In the genomic region with DNA sequence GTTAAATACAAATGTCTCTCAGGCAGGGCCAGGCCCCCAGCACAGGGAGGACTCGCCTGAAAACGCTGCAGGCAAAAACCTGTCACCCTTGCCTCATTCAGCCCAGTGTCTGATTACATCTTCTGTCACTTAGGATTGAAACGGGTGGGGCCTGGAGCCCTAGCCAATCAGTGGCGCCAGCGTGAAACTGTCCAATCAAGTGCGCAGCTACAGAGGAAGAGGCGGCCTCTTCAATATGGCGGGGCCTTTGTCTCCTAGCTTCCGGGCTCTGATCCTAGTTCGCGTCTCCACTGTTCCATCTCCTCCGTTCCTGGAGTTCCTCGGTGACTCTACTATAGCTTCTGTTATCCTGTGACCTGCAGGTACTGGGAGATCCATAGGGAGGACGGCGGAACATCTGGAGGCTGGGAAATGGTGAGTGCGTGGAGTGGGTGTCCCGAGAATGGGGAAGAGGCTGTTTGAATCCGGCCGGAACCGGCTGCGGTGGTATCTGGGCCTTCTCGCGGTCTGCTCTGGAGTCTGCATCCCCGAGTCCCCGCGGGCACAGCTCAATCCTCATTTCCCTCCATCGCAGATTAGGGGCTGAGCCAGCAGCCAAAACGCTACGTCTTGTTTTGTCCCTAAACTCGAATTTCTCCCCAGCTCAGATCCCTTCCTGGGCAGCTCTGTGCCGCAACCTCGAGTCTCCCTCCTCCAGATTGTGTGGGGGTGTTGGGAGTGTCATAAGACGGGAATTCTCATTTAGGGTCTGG, we compare ENCODE assay signal across 8 cellular contexts. TPM values are rescaled to one million over a fixed set of nuclear protein-coding genes. Genes with fewer than 3 reads are reported as not detected.
DNase-seq lines count a peak whose midpoint lies in the region; ATAC-seq and TF ChIP-seq lines count a peak whose summit lies in the region.

TSS of gene ZNF736 (plus strand) at position 222 of the 752 bp plus-strand sequence. CDS start at position 412, 190 bp downstream.

- peaks cover 23 to 30% (median 26%) of the 10 kb centered on the region in 3 donors for H3K4me1 Mint-ChIP-seq in IgD-negative memory B cell
- H3K4me1 Mint-ChIP-seq in activated T-cell treated with anti-CD3 and anti-CD28 coated beads, Interleukin-2, amount 50 U/mL, for 4 hours (ENCODE audit: low read depth), result peaks cover 33% of the 10 kb centered on the region

- peaks cover 7% of the 10 kb centered on the region for H3K4me1 ChIP-seq in PC-9 (replicated peaks; ENCODE audit: insufficient read depth)
- peaks cover 17 to 27% (median 24%) of the 10 kb centered on the region in 4 donors for H3K4me1 ChIP-seq in esophagus muscularis mucosa
- H3K4me1 ChIP-seq in neuronal stem cell (ENCODE audit: control insufficient read depth in 2 of 2, insufficient read depth in 1 of 2, low read depth in 1 of 2, low read length in 2 of 2), result no peaks in the 10 kb centered on the region

- no peaks in the 10 kb centered on the region; the same call in 1 of the 2 replicates for H3F3A ChIP-seq in PC-9 (ENCODE audit: insufficient read depth, low read depth)

- H2AFZ ChIP-seq in PC-9 (peak within 1 kb of the TSS; percentile 94), neuronal stem cell (ENCODE audit: low read length) (peak within 1 kb of the TSS; percentile 75)

- no peak within 1 kb of the TSS for H3K18ac ChIP-seq in neuronal stem cell (ENCODE audit: low read length)

- peak within 1 kb of the TSS; percentile 98 to 99 (median 98) for H3K4me3 Mint-ChIP-seq in IgD-negative memory B cell
- peak within 1 kb of the TSS; percentile 98 for H3K4me3 Mint-ChIP-seq in activated T-cell treated with anti-CD3 and anti-CD28 coated beads, Interleukin-2, amount 50 U/mL, for 4 hours

- TF ChIP-seq CTCF in PC-9 (conservative IDR thresholded peaks at IDR 0.05) (no peak), esophagus muscularis mucosa (IDR thresholded peaks at IDR 0.05) (no peak), subcutaneous adipose tissue (IDR thresholded peaks at IDR 0.05; ENCODE audit: low read depth) (no peak)

- H3K27me3 Mint-ChIP-seq in IgD-negative memory B cell, result no peaks in the 10 kb centered on the region
- H3K27me3 Mint-ChIP-seq in activated T-cell treated with anti-CD3 and anti-CD28 coated beads, Interleukin-2, amount 50 U/mL, for 4 hours (ENCODE audit: low read depth), result no peaks in the 10 kb centered on the region

- POLR2A ChIA-PET in PC-9 (lab: Charles Lee; ENCODE audit: unreplicated experiment), result interaction anchor here (0.5 kb wide), 1 partner anchor 379 kb away, joined by 9 read pairs; no protein-coding TSS in a partner anchor

- H3K27ac Mint-ChIP-seq in IgD-negative memory B cell, result peak within 1 kb of the TSS; percentile 85 to 100 (median 99)

- TF ChIP-seq POLR2A in esophagus muscularis mucosa (IDR thresholded peaks at IDR 0.05; ENCODE audit: low read depth), result no peak

- H2BK120ac ChIP-seq in neuronal stem cell (ENCODE audit: low read depth, low read length), result no peak within 1 kb of the TSS

- H4K8ac ChIP-seq in neuronal stem cell (ENCODE audit: low read depth, low read length), result peak within 1 kb of the TSS; percentile 43

- no peak for TF ChIP-seq EP300 in esophagus muscularis mucosa (IDR thresholded peaks at IDR 0.05)

- H3K14ac ChIP-seq in neuronal stem cell (ENCODE audit: low read length), result no peak within 1 kb of the TSS

- no peak within 1 kb of the TSS for H2BK5ac ChIP-seq in neuronal stem cell (ENCODE audit: low read length)

- no peaks in the 10 kb centered on the region for H3K9me3 Mint-ChIP-seq in IgD-negative memory B cell
- H3K9me3 Mint-ChIP-seq in activated T-cell treated with anti-CD3 and anti-CD28 coated beads, Interleukin-2, amount 50 U/mL, for 4 hours, result peaks cover 3% of the 10 kb centered on the region

- no peak within 1 kb of the TSS for H4K91ac ChIP-seq in neuronal stem cell (ENCODE audit: low read depth, low read length, poor library complexity)

- H3K9ac ChIP-seq in neuronal stem cell (ENCODE audit: low read depth, low read length, poor library complexity), result no peak within 1 kb of the TSS

- no peak within 1 kb of the TSS for H2BK12ac ChIP-seq in neuronal stem cell (ENCODE audit: low read length)

- CTCF ChIA-PET in PC-9 (lab: Charles Lee), result no interaction called here

- no peaks in the 10 kb centered on the region for H3K36me3 Mint-ChIP-seq in IgD-negative memory B cell
- H3K36me3 Mint-ChIP-seq in activated T-cell treated with anti-CD3 and anti-CD28 coated beads, Interleukin-2, amount 50 U/mL, for 4 hours (ENCODE audit: insufficient read depth), result peaks cover 12% of the 10 kb centered on the region

- H3K36me3 ChIP-seq in PC-9 (ENCODE audit: low read depth), result no peaks in the 10 kb centered on the region; the same call in 1 of the 2 replicates
- H3K36me3 ChIP-seq in esophagus muscularis mucosa, result no peaks in the 10 kb centered on the region
- H3K36me3 ChIP-seq in neuronal stem cell (replicated peaks in 1 of 2; ENCODE audit: control insufficient read depth in 2 of 2, insufficient read depth in 2 of 2, low read length in 2 of 2), result no peaks in the 10 kb centered on the region

- peak; percentile 90 for DNase-seq in DMS114 treated with DMSO at 0.1 percent for 48 hours (lab: John Stamatoyannopoulos, UW; ENCODE audit: unreplicated experiment)
- DNase-seq in PC-9, result peak; percentile 88 to 94
- DNase-seq in activated T-cell treated with anti-CD3 and anti-CD28 coated beads, Interleukin-2, amount 50 U/mL, for 4 hours, result peak; percentile 81
- peak; percentile 98 for DNase-seq in esophagus muscularis mucosa (ENCODE audit: extremely low spot score)
- DNase-seq in neuronal stem cell (ENCODE audit: low spot score), result peak; percentile 3

- H2AK5ac ChIP-seq in neuronal stem cell (ENCODE audit: low read depth, low read length), result no peak within 1 kb of the TSS

- peak within 1 kb of the TSS; percentile 76 for H3K4me3 ChIP-seq in PC-9
- peak within 1 kb of the TSS; percentile 68 to 83 (median 78) for H3K4me3 ChIP-seq in esophagus muscularis mucosa
- peak within 1 kb of the TSS; percentile 38 to 76 for H3K4me3 ChIP-seq in neuronal stem cell (ENCODE audit: low read length in 2 of 2)

- peak within 1 kb of the TSS; percentile 54 for H3K27ac ChIP-seq in PC-9
- H3K27ac ChIP-seq in esophagus muscularis mucosa (replicated peaks in 1 of 4), result peak within 1 kb of the TSS; percentile 67 to 75 (median 72)
- no peak within 1 kb of the TSS for H3K27ac ChIP-seq in neuronal stem cell (replicated peaks; ENCODE audit: low read length)

- H3K4ac ChIP-seq in neuronal stem cell (ENCODE audit: low read length), result no peak within 1 kb of the TSS

- no peaks in the 10 kb centered on the region; the same call in 1 of the 2 replicates for H3K9me3 ChIP-seq in PC-9 (ENCODE audit: insufficient read depth, low read depth)
- H3K9me3 ChIP-seq in esophagus muscularis mucosa, result no peaks in the 10 kb centered on the region
- H3K9me3 ChIP-seq in neuronal stem cell (replicated peaks in 1 of 2; ENCODE audit: control insufficient read depth in 2 of 2, insufficient read depth in 1 of 2, low read depth in 1 of 2, low read length in 2 of 2), result peaks cover 0 to 25% of the 10 kb centered on the region in 2 donors

- no peaks in the 10 kb centered on the region for H3K9me2 ChIP-seq in PC-9 (ENCODE audit: insufficient read depth)

- ATAC-seq in GM21515 (IDR thresholded peaks at IDR 0.05; ENCODE audit: unreplicated experiment), result peak; percentile 100
- peak; percentile 100 for ATAC-seq in activated T-cell treated with anti-CD3 and anti-CD28 coated beads, Interleukin-2, amount 50 U/mL, for 4 hours

- H3K23ac ChIP-seq in neuronal stem cell (ENCODE audit: low read depth, low read length, poor library complexity), result peak within 1 kb of the TSS; percentile 25

- intact Hi-C loops in PC-9 (cut with micrococcal nuclease; ENCODE audit: unreplicated experiment), result no loop called here
- intact Hi-C loops in esophagus muscularis mucosa (cut with DNase I), result loop anchor here (10.0 kb wide), 1 partner anchor 251 kb away; the partner anchor contains the start of gene ZNF680

- peaks cover 25% of the 10 kb centered on the region for H3K79me2 ChIP-seq in PC-9 (ENCODE audit: low read depth)

- H2BK15ac ChIP-seq in neuronal stem cell (ENCODE audit: low read length), result no peak within 1 kb of the TSS

- H4K20me1 ChIP-seq in PC-9 (ENCODE audit: insufficient read depth), result no peaks in the 10 kb centered on the region

- H3K4me2 ChIP-seq in PC-9 (peak within 1 kb of the TSS; percentile 78), neuronal stem cell (ENCODE audit: insufficient read depth, low read length, poor library complexity, severe bottlenecking) (no peak within 1 kb of the TSS)

- H3K27me3 ChIP-seq in PC-9 (ENCODE audit: insufficient read depth, low read depth) (no peaks in the 10 kb centered on the region), esophagus muscularis mucosa (no peaks in the 10 kb centered on the region), neuronal stem cell (ENCODE audit: control insufficient read depth in 3 of 3, insufficient read depth in 3 of 3, low read depth in 1 of 3, low read length in 3 of 3) (no peaks in the 10 kb centered on the region)

- no peaks in the 10 kb centered on the region for H3K79me1 ChIP-seq in neuronal stem cell (ENCODE audit: low read depth, low read length)

- under 1% methylated on average over 33 of the region's 33 CpGs for WGBS in esophagus muscularis mucosa
- no CpG with 5 or more reads among the region's 33 CpGs for WGBS in neuronal stem cell (ENCODE audit: extremely low coverage in 2 of 2, insufficient read length in 2 of 2, insufficient replicate concordance in 1 of 2), 2 donors

- TSS peak; percentile 61 for BruUV-seq in PC-9 (replicated peaks; lab: Mats Ljungman, UMichigan)

RNA-seq across cellular contexts. Expression of gene ZNF736, which starts in this region (rescaled TPM):
- 4.6 TPM for polyA plus RNA-seq in IgD-negative memory B cell
- total RNA-seq in PC-9 (2021) (20.1 and 20.8 TPM in 2 replicates), esophagus muscularis mucosa (1 to 10 TPM; 4.1 to 10.0 (median 4.7) TPM), subcutaneous adipose tissue (10 to 100 TPM in 3 of 4 donors, 1 to 10 TPM in 1; 7.3 to 21.1 (median 14.5) TPM)
- total RNA-seq in activated T-cell treated with anti-CD3 and anti-CD28 coated beads, Interleukin-2, amount 50 U/mL, for 4 hours, result 10 to 100 TPM; 11.1 to 14.8 (median 14.6) TPM
- polyA plus RNA-seq in neuronal stem cell (2013, experiment 1 of 2), result 0.28 TPM
- polyA plus RNA-seq in neuronal stem cell (2013, experiment 2 of 2), result 0.29 TPM

Comparison
In these comparisons a context has a peak if more than half of its experiments do, and no peak if none do; other contexts are left out.
1. DNase-seq: peak in every context shown above with its lines; median percentile 98 in esophagus muscularis mucosa; 91 in PC-9; 90 in DMS114 treated with DMSO at 0.1 percent for 48 hours; 81 in activated T-cell treated with anti-CD3 and anti-CD28 coated beads, Interleukin-2, amount 50 U/mL, for 4 hours; 3 in neuronal stem cell.